8 cellular contexts compared by ENCODE assay signal in genomic region chr12:109477185-109477962, GRCh38. TPM values are rescaled to one million over a fixed set of nuclear protein-coding genes. Genes with fewer than 3 reads are reported as not detected.
DNase-seq lines count a peak whose midpoint lies in the region; ATAC-seq, FAIRE-seq and TF ChIP-seq lines count a peak whose summit lies in the region.

A gene with protein sequence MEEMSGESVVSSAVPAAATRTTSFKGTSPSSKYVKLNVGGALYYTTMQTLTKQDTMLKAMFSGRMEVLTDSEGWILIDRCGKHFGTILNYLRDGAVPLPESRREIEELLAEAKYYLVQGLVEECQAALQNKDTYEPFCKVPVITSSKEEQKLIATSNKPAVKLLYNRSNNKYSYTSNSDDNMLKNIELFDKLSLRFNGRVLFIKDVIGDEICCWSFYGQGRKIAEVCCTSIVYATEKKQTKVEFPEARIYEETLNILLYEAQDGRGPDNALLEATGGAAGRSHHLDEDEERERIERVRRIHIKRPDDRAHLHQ (minus strand): TSS chr12:109477300. CDS start chr12:109477262, 38 bp downstream.
A gene with protein sequence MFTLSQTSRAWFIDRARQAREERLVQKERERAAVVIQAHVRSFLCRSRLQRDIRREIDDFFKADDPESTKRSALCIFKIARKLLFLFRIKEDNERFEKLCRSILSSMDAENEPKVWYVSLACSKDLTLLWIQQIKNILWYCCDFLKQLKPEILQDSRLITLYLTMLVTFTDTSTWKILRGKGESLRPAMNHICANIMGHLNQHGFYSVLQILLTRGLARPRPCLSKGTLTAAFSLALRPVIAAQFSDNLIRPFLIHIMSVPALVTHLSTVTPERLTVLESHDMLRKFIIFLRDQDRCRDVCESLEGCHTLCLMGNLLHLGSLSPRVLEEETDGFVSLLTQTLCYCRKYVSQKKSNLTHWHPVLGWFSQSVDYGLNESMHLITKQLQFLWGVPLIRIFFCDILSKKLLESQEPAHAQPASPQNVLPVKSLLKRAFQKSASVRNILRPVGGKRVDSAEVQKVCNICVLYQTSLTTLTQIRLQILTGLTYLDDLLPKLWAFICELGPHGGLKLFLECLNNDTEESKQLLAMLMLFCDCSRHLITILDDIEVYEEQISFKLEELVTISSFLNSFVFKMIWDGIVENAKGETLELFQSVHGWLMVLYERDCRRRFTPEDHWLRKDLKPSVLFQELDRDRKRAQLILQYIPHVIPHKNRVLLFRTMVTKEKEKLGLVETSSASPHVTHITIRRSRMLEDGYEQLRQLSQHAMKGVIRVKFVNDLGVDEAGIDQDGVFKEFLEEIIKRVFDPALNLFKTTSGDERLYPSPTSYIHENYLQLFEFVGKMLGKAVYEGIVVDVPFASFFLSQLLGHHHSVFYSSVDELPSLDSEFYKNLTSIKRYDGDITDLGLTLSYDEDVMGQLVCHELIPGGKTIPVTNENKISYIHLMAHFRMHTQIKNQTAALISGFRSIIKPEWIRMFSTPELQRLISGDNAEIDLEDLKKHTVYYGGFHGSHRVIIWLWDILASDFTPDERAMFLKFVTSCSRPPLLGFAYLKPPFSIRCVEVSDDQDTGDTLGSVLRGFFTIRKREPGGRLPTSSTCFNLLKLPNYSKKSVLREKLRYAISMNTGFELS (plus strand): TSS chr12:109477634. CDS start chr12:109483552, 5,918 bp downstream.

- no peaks in the 10 kb centered on the region for H4K20me1 ChIP-seq in OCI-LY1 (ENCODE audit: insufficient read depth, low read length)

- H2AFZ ChIP-seq in OCI-LY1 (ENCODE audit: low read length), result no peak within 1 kb of the TSS

- H3K4me2 ChIP-seq in OCI-LY1 (ENCODE audit: low read length), result peak within 1 kb of the TSS; percentile 93

- no peaks in the 10 kb centered on the region for H3K9me3 Mint-ChIP-seq in mesothelial cell of epicardium

- FAIRE-seq in D721Med (lab: Jason Lieb, UNC), result no peak

- peak; percentile 90 for ATAC-seq in GM21528 (IDR thresholded peaks at IDR 0.05; ENCODE audit: low FRiP score, unreplicated experiment)

- peak within 1 kb of the TSS; percentile 88 for H3K4me3 Mint-ChIP-seq in mesothelial cell of epicardium

- H3K9me2 ChIP-seq in OCI-LY1 (ENCODE audit: low read depth, low read length), result no peaks in the 10 kb centered on the region

- no peaks in the 10 kb centered on the region for H3K27me3 ChIP-seq in OCI-LY1 (ENCODE audit: insufficient read depth, low read length)

- peaks cover 29% of the 10 kb centered on the region for H3K4me1 Mint-ChIP-seq in mesothelial cell of epicardium

- H3K9ac ChIP-seq in OCI-LY1 (ENCODE audit: low read length), result peak within 1 kb of the TSS; percentile 76

- peaks cover 18% of the 10 kb centered on the region for H3K4me1 ChIP-seq in OCI-LY1 (ENCODE audit: insufficient read depth, low read length, severe bottlenecking)

- in situ Hi-C loops in endometrial microvascular endothelial cells (cut with HindIII; ENCODE audit: inconsistent ontology term, low pct_unique_long_range_greater_than_20kb, low sequenced_read_pairs), result no loop called here

- no peaks in the 10 kb centered on the region for H3K27me3 Mint-ChIP-seq in mesothelial cell of epicardium (ENCODE audit: low read depth)

- peaks cover 31% of the 10 kb centered on the region for H3K79me2 ChIP-seq in OCI-LY1 (ENCODE audit: insufficient read depth, low read length)

- H3K27ac Mint-ChIP-seq in mesothelial cell of epicardium, result peak within 1 kb of the TSS; percentile 100

- no peaks in the 10 kb centered on the region for H3K9me3 ChIP-seq in OCI-LY1 (ENCODE audit: low read length)

- no peaks in the 10 kb centered on the region for H3K36me3 Mint-ChIP-seq in mesothelial cell of epicardium

- H3K27ac ChIP-seq in OCI-LY1 (ENCODE audit: low read depth, low read length, poor library complexity, severe bottlenecking), result peak within 1 kb of the TSS; percentile 51

- no peaks in the 10 kb centered on the region for H3F3A ChIP-seq in OCI-LY1 (ENCODE audit: insufficient read depth, low read length)

- no peaks in the 10 kb centered on the region for H3K36me3 ChIP-seq in OCI-LY1 (ENCODE audit: insufficient read depth, low read length)

- TF ChIP-seq CTCF in D721Med (IDR thresholded peaks at IDR 0.05; ENCODE audit: insufficient read depth, missing control alignments) (no peak), OCI-LY1 (IDR thresholded peaks at IDR 0.05; ENCODE audit: low read length) (no peak), mesothelial cell of epicardium (IDR thresholded peaks at IDR 0.05; ENCODE audit: unreplicated experiment) (no peak)

- peak; percentile 90 for DNase-seq in D721Med (ENCODE audit: insufficient read length, low spot score)
- DNase-seq in HuH-7.5 (ENCODE audit: low spot score), result peak; percentile 86
- DNase-seq in activated CD8-positive, alpha-beta memory T cell treated with anti-CD3 and anti-CD28 coated beads, Interleukin-2, amount 50 U/mL, for 24 hours (ENCODE audit: extremely low read depth), result peak; percentile 54
- peak; percentile 81 to 89 for DNase-seq in mesothelial cell of epicardium (ENCODE audit: low spot score in 2 of 2, unreplicated experiment in 2 of 2)
- peak; percentile 66 to 70 for DNase-seq in stimulated activated CD8-positive, alpha-beta memory T cell treated with anti-CD3 and anti-CD28 coated beads, Interleukin-15, amount 100 ng/mL, for 4 hours (ENCODE audit: low read depth in 2 of 2)

- H3K4me3 ChIP-seq in OCI-LY1 (ENCODE audit: low read depth, low read length, poor library complexity, severe bottlenecking), result peak within 1 kb of the TSS; percentile 92

RNA-seq across cellular contexts. Expression of the first gene that starts in this region (rescaled TPM):
- total RNA-seq in endometrial microvascular endothelial cells (ENCODE audit: inconsistent ontology term) (63.0 TPM), mesothelial cell of epicardium (54.0 to 56.2 TPM (median 54.8 TPM) in 3 replicates)

RNA-seq across cellular contexts. Expression of the second gene that starts in this region (rescaled TPM):
- total RNA-seq in endometrial microvascular endothelial cells (ENCODE audit: inconsistent ontology term), result 60.6 TPM
- 41.4 to 47.1 TPM (median 42.8 TPM) in 3 replicates for total RNA-seq in mesothelial cell of epicardium

Comparison
In these comparisons a context has a peak if more than half of its experiments do, and no peak if none do; other contexts are left out.
1. Peak in every context shown above with its lines: DNase-seq, ATAC-seq, H3K4me3 ChIP-seq and H3K27ac ChIP-seq.